Comparison of ENCODE assay signal across 8 cellular contexts in genomic region chr7:17706734-17707133, GRCh38.
DNase-seq lines count a peak whose midpoint lies in the region; ATAC-seq and TF ChIP-seq lines count a peak whose summit lies in the region.

No MANE protein-coding gene starts in this region.

- H3K4me1 Mint-ChIP-seq in CD14-positive monocyte = peaks cover 1% of the 10 kb centered on the region
- H3K4me1 Mint-ChIP-seq in activated CD4-positive, alpha-beta T cell treated with anti-CD3 and anti-CD28 coated beads, Interleukin-2, amount 10 ng/mL, durations not matched to agents 24 days and 14 days = no peaks in the 10 kb centered on the region

- TF ChIP-seq CTCF in CD14-positive monocyte (IDR thresholded peaks at IDR 0.05) = peak; percentile 70

- H3K9me3 Mint-ChIP-seq in CD14-positive monocyte = no peaks in the 10 kb centered on the region
- no peaks in the 10 kb centered on the region for H3K9me3 Mint-ChIP-seq in activated CD4-positive, alpha-beta T cell treated with anti-CD3 and anti-CD28 coated beads, Interleukin-2, amount 10 ng/mL, durations not matched to agents 24 days and 14 days

- H3K27ac Mint-ChIP-seq in CD14-positive monocyte = no peak overlapping the region
- no peak overlapping the region for H3K27ac Mint-ChIP-seq in activated CD4-positive, alpha-beta T cell treated with anti-CD3 and anti-CD28 coated beads, Interleukin-2, amount 10 ng/mL, durations not matched to agents 24 days and 14 days

- ATAC-seq in GM18511 (IDR thresholded peaks at IDR 0.05; ENCODE audit: unreplicated experiment) (peak; percentile 86), HG03066 (IDR thresholded peaks at IDR 0.05; ENCODE audit: low read depth, unreplicated experiment) (peak; percentile 81)

- no peak for DNase-seq in CD14-positive monocyte (ENCODE audit: low spot score)
- peak; percentile 16 for DNase-seq in NCI-H2196 treated with DMSO at 0.1 percent for 48 hours (lab: John Stamatoyannopoulos, UW; ENCODE audit: unreplicated experiment)
- DNase-seq in activated CD4-positive, alpha-beta T cell treated with anti-CD3 and anti-CD28 coated beads, Interleukin-2, amount 10 ng/mL, durations not matched to agents 24 days and 14 days = peak; percentile 65
- peak; percentile 76 for DNase-seq in fibroblast of the conjunctiva (ENCODE audit: low read depth)
- DNase-seq in occipital lobe (lab: John Stamatoyannopoulos, UW) = peak; percentile 31
- no peak for DNase-seq in NK-92 (lab: John Stamatoyannopoulos, UW; ENCODE audit: unreplicated experiment)

- no peak overlapping the region for H3K4me3 Mint-ChIP-seq in CD14-positive monocyte
- no peak overlapping the region for H3K4me3 Mint-ChIP-seq in activated CD4-positive, alpha-beta T cell treated with anti-CD3 and anti-CD28 coated beads, Interleukin-2, amount 10 ng/mL, durations not matched to agents 24 days and 14 days

- peaks cover 1 to 5% (median 2%) of the 10 kb centered on the region in 3 donors for H3K27me3 Mint-ChIP-seq in CD14-positive monocyte (ENCODE audit: low read depth in 3 of 3)
- H3K27me3 Mint-ChIP-seq in activated CD4-positive, alpha-beta T cell treated with anti-CD3 and anti-CD28 coated beads, Interleukin-2, amount 10 ng/mL, durations not matched to agents 24 days and 14 days = peaks cover 11% of the 10 kb centered on the region

- intact Hi-C loops in CD14-positive monocyte (cut with micrococcal nuclease) = no loop called here
- intact Hi-C loops in activated CD4-positive, alpha-beta T cell treated with anti-CD3 and anti-CD28 coated beads, Interleukin-2, amount 10 ng/mL, durations not matched to agents 24 days and 14 days (cut with micrococcal nuclease) = no loop called here

- H3K36me3 Mint-ChIP-seq in CD14-positive monocyte = no peaks in the 10 kb centered on the region
- no peaks in the 10 kb centered on the region for H3K36me3 Mint-ChIP-seq in activated CD4-positive, alpha-beta T cell treated with anti-CD3 and anti-CD28 coated beads, Interleukin-2, amount 10 ng/mL, durations not matched to agents 24 days and 14 days (ENCODE audit: low read depth)

Comparison
In these comparisons a context has a peak if more than half of its experiments do, and no peak if none do; other contexts are left out.
1. DNase-seq: peak in NCI-H2196 treated with DMSO at 0.1 percent for 48 hours (single experiment), activated CD4-positive, alpha-beta T cell treated with anti-CD3 and anti-CD28 coated beads, Interleukin-2, amount 10 ng/mL, durations not matched to agents 24 days and 14 days (single experiment), fibroblast of the conjunctiva (single experiment) and occipital lobe (single experiment); none in CD14-positive monocyte (single experiment) and NK-92 (single experiment).